20 cellular contexts compared by ENCODE assay signal in the genomic region with DNA sequence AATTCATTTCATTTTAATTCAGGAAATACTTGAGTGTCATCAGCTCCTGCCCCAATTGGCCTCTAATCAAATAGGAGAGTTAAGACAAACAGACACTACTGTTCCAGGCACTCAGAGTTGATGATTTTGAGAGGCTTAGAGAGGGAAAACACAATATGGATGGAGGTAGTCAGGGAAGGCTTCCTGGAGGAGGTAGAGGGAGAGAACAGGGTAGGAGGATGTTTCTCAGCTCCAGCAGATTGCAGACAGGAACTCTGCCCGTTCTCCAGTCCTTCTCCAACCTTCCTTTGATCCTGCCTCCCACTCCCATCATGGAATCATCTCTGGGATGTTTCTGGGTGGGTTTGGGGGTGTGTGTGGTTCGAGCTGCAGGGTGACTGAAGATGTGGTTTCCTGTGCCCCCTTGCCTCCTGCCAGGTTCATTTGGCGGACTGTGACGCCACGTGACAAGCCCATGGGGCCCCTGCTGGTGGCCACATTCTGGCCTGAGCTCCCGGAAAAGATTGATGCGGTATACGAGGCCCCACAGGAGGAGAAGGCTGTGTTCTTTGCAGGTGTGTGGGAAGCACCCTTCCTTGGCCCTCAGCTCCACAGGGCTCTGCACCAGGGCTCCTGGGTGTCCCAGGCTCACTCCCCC. TPM values are rescaled to one million over a fixed set of nuclear protein-coding genes. Genes with fewer than 3 reads are reported as not detected.
DNase-seq lines count a peak whose midpoint lies in the region; ATAC-seq and TF ChIP-seq lines count a peak whose summit lies in the region.
"Had no signal": no experiment of that assay in that cellular context is flagged by ENCODE, and none has a peak within 500 bp of the region (broad histone marks: within the 10 kb centered on the region; RNA-seq: fewer than 3 reads in every experiment).

No MANE protein-coding gene starts in this region.

- H3K27me3 ChIP-seq in endodermal cell (ENCODE audit: control insufficient read depth, insufficient read depth, low read length, poor library complexity, severe bottlenecking) (no peaks in the 10 kb centered on the region), trophoblast cell (ENCODE audit: insufficient read depth, low read length) (no peaks in the 10 kb centered on the region), heart left ventricle (no peaks in the 10 kb centered on the region)
- H3K27me3 ChIP-seq: cardiac muscle cell, heart right ventricle had no signal

- no peak overlapping the region for H3K14ac ChIP-seq in trophoblast cell (ENCODE audit: low read length)

- H3K23ac ChIP-seq in trophoblast cell (ENCODE audit: low read length), result no peak overlapping the region

- H3K9me3 Mint-ChIP-seq in HFFc6 (no peaks in the 10 kb centered on the region), endodermal cell (no peaks in the 10 kb centered on the region)
- no peaks in the 10 kb centered on the region for H3K9me3 Mint-ChIP-seq in activated T-helper 17 cell treated with anti-CD3 and anti-CD28 coated beads, Interleukin-2, amount 50 U/mL, for 72 hours
- H3K9me3 Mint-ChIP-seq: activated B cell treated with CpG ODN at 0.5 μM for 24 hours; activated CD4-positive, alpha-beta memory T cell treated with anti-CD3 and anti-CD28 coated beads, Interleukin-2, amount 10 ng/mL, durations not matched to agents 7 days and 5 days; natural killer cell treated with Interleukin-12 subunit alpha and Interleukin-12 subunit beta and Interleukin-15 and Interleukin-18, amount 100 ng/mL, for 72 hours had no signal

- H2BK5ac ChIP-seq in trophoblast cell (ENCODE audit: low read depth, low read length, poor library complexity), result no peak overlapping the region

- no peak overlapping the region for H3K4me3 ChIP-seq in endodermal cell (ENCODE audit: low read length)
- no peak overlapping the region for H3K4me3 ChIP-seq in trophoblast cell (ENCODE audit: low read depth, low read length)
- no peak overlapping the region for H3K4me3 ChIP-seq in heart left ventricle
- H3K4me3 ChIP-seq: cardiac muscle cell, heart right ventricle had no signal

- H3K4me1 ChIP-seq in endodermal cell (ENCODE audit: control insufficient read depth, insufficient read depth, low read length) (no peaks in the 10 kb centered on the region), trophoblast cell (ENCODE audit: control insufficient read depth in 1 of 2, insufficient read depth in 2 of 2, low read length in 2 of 2) (peaks cover 23 to 35% of the 10 kb centered on the region in 2 experiments), heart left ventricle (peaks cover 0 to 45% (median 26%) of the 10 kb centered on the region in 12 donors)

- H3K79me1 ChIP-seq in trophoblast cell (ENCODE audit: low read length), result peaks cover 32% of the 10 kb centered on the region

- H3K27ac Mint-ChIP-seq in HFFc6 (peak overlapping the region; percentile 89), endodermal cell (no peak overlapping the region)
- H3K27ac Mint-ChIP-seq in activated T-helper 17 cell treated with anti-CD3 and anti-CD28 coated beads, Interleukin-2, amount 50 U/mL, for 72 hours, result no peak overlapping the region
- H3K27ac Mint-ChIP-seq: activated B cell treated with CpG ODN at 0.5 μM for 24 hours; activated CD4-positive, alpha-beta memory T cell treated with anti-CD3 and anti-CD28 coated beads, Interleukin-2, amount 10 ng/mL, durations not matched to agents 7 days and 5 days; natural killer cell treated with Interleukin-12 subunit alpha and Interleukin-12 subunit beta and Interleukin-15 and Interleukin-18, amount 100 ng/mL, for 72 hours had no signal

- H4K8ac ChIP-seq in trophoblast cell (ENCODE audit: low read depth, low read length), result no peak overlapping the region

- H2AFZ ChIP-seq in trophoblast cell (ENCODE audit: insufficient read depth, low read length, poor library complexity), result no peak overlapping the region

- no peak for TF ChIP-seq POLR2A in heart left ventricle (IDR thresholded peaks at IDR 0.05)

- H3K36me3 Mint-ChIP-seq in HFFc6 (ENCODE audit: low read depth), result peaks cover 48% of the 10 kb centered on the region
- peaks cover 15% of the 10 kb centered on the region for H3K36me3 Mint-ChIP-seq in endodermal cell (ENCODE audit: low read depth)
- no peaks in the 10 kb centered on the region for H3K36me3 Mint-ChIP-seq in activated T-helper 17 cell treated with anti-CD3 and anti-CD28 coated beads, Interleukin-2, amount 50 U/mL, for 72 hours (ENCODE audit: low read depth)
- H3K36me3 Mint-ChIP-seq: natural killer cell treated with Interleukin-12 subunit alpha and Interleukin-12 subunit beta and Interleukin-15 and Interleukin-18, amount 100 ng/mL, for 72 hours had no signal

- TF ChIP-seq CTCF in HFFc6 (IDR thresholded peaks at IDR 0.05) (no peak), endodermal cell (conservative IDR thresholded peaks at IDR 0.05) (no peak), heart left ventricle (IDR thresholded peaks at IDR 0.05) (no peak)

- no peak overlapping the region for H3K4ac ChIP-seq in trophoblast cell (ENCODE audit: low read depth, low read length)

- H3K27me3 Mint-ChIP-seq in HFFc6 (ENCODE audit: insufficient read depth), result peaks cover 3% of the 10 kb centered on the region
- H3K27me3 Mint-ChIP-seq in endodermal cell (ENCODE audit: insufficient read depth), result no peaks in the 10 kb centered on the region
- H3K27me3 Mint-ChIP-seq in activated T-helper 17 cell treated with anti-CD3 and anti-CD28 coated beads, Interleukin-2, amount 50 U/mL, for 72 hours, result peaks cover 7% of the 10 kb centered on the region
- H3K27me3 Mint-ChIP-seq: activated CD4-positive, alpha-beta memory T cell treated with anti-CD3 and anti-CD28 coated beads, Interleukin-2, amount 10 ng/mL, durations not matched to agents 7 days and 5 days had no signal

- H4K12ac ChIP-seq in trophoblast cell (ENCODE audit: low read depth, low read length), result no peak overlapping the region

- H3K9ac ChIP-seq in endodermal cell (ENCODE audit: extremely low read depth, low read length, poor library complexity, severe bottlenecking) (no peak overlapping the region), trophoblast cell (ENCODE audit: low read length) (no peak overlapping the region)

- H2BK12ac ChIP-seq in trophoblast cell (ENCODE audit: low read length), result no peak overlapping the region

- H3K9me3 ChIP-seq in endodermal cell (ENCODE audit: control insufficient read depth, low read length) (no peaks in the 10 kb centered on the region), trophoblast cell (ENCODE audit: insufficient read depth, low read depth, low read length) (no peaks in the 10 kb centered on the region), heart left ventricle (no peaks in the 10 kb centered on the region)
- H3K9me3 ChIP-seq: heart right ventricle had no signal

- H3K4me3 Mint-ChIP-seq in HFFc6 (no peak overlapping the region; the same call in 1 of the 2 replicates), endodermal cell (no peak overlapping the region)
- no peak overlapping the region for H3K4me3 Mint-ChIP-seq in activated T-helper 17 cell treated with anti-CD3 and anti-CD28 coated beads, Interleukin-2, amount 50 U/mL, for 72 hours
- H3K4me3 Mint-ChIP-seq: activated B cell treated with CpG ODN at 0.5 μM for 24 hours; activated CD4-positive, alpha-beta memory T cell treated with anti-CD3 and anti-CD28 coated beads, Interleukin-2, amount 10 ng/mL, durations not matched to agents 7 days and 5 days; natural killer cell treated with Interleukin-12 subunit alpha and Interleukin-12 subunit beta and Interleukin-15 and Interleukin-18, amount 100 ng/mL, for 72 hours had no signal

- WGBS in endodermal cell (ENCODE audit: insufficient coverage in 1 of 2, insufficient read length in 1 of 2), 2 experiments, result 91% methylated on average over 8 of the region's 8 CpGs; no CpG with 5 or more reads in 1 of the 2 experiments
- no CpG with 5 or more reads among the region's 8 CpGs for WGBS in trophoblast cell (ENCODE audit: extremely low coverage, insufficient coverage, insufficient read length)
- WGBS in heart left ventricle, 4 donors, result 68 to 92% (median 72%) methylated on average over 7 to 8 of the region's 8 CpGs

- peak overlapping the region; percentile 29 for H4K91ac ChIP-seq in trophoblast cell (ENCODE audit: low read depth, low read length)

- peaks cover 87% of the 10 kb centered on the region for H3K4me1 Mint-ChIP-seq in HFFc6 (ENCODE audit: low read depth)
- peaks cover 1% of the 10 kb centered on the region for H3K4me1 Mint-ChIP-seq in endodermal cell
- peaks cover 6% of the 10 kb centered on the region for H3K4me1 Mint-ChIP-seq in activated T-helper 17 cell treated with anti-CD3 and anti-CD28 coated beads, Interleukin-2, amount 50 U/mL, for 72 hours
- H3K4me1 Mint-ChIP-seq: activated B cell treated with CpG ODN at 0.5 μM for 24 hours had no signal

- H3K4me2 ChIP-seq in trophoblast cell (ENCODE audit: low read length), result no peak overlapping the region

- DNase-seq in Daoy (ENCODE audit: low read depth) (peak; percentile 85), HFFc6 (no peak), endodermal cell (peak; percentile 19), trophoblast cell (no peak), heart left ventricle (no peak), NCI-H2196 treated with DMSO at 0.1 percent for 48 hours (lab: John Stamatoyannopoulos, UW; ENCODE audit: unreplicated experiment) (no peak)
- DNase-seq: activated B cell treated with CpG ODN at 0.5 μM for 24 hours; activated CD4-positive, alpha-beta memory T cell treated with anti-CD3 and anti-CD28 coated beads, Interleukin-2, amount 10 ng/mL, durations not matched to agents 7 days and 5 days; activated naive CD4-positive, alpha-beta T cell; activated T-cell treated with anti-CD3 and anti-CD28 coated beads for 4 hours; amniotic stem cell; cortex of kidney; heart right ventricle; NCI-H2171; NCI-H526; posterior cingulate gyrus; T1000 had no signal

- peaks cover 4% of the 10 kb centered on the region for H3K79me2 ChIP-seq in trophoblast cell (ENCODE audit: control insufficient read depth, insufficient read depth, low read length, poor library complexity)

- no peak overlapping the region for H2AK5ac ChIP-seq in trophoblast cell (ENCODE audit: low read length)

- no peaks in the 10 kb centered on the region for H3K36me3 ChIP-seq in endodermal cell (ENCODE audit: control insufficient read depth, insufficient read depth, low read length)
- peaks cover 45 to 79% of the 10 kb centered on the region in 2 experiments for H3K36me3 ChIP-seq in trophoblast cell (ENCODE audit: control insufficient read depth in 1 of 2, insufficient read depth in 2 of 2, low read length in 2 of 2)
- H3K36me3 ChIP-seq in heart left ventricle, result peaks cover 0 to 74% (median 12%) of the 10 kb centered on the region in 9 donors
- H3K36me3 ChIP-seq: cardiac muscle cell had no signal

- no peak overlapping the region for H3K18ac ChIP-seq in trophoblast cell (ENCODE audit: low read length)

- ATAC-seq in heart left ventricle, result no peak
- ATAC-seq in activated T-helper 17 cell treated with anti-CD3 and anti-CD28 coated beads, Interleukin-2, amount 50 U/mL, for 72 hours (replicated peaks), result no peak
- ATAC-seq: natural killer cell treated with Interleukin-12 subunit alpha and Interleukin-12 subunit beta and Interleukin-15 and Interleukin-18, amount 100 ng/mL, for 72 hours had no signal

- H3K27ac ChIP-seq in endodermal cell (ENCODE audit: low read depth, low read length) (no peak overlapping the region), trophoblast cell (ENCODE audit: low read depth, low read length) (peak overlapping the region; percentile 40), heart left ventricle (no peak overlapping the region)
- H3K27ac ChIP-seq: cardiac muscle cell, heart right ventricle had no signal

- no peak overlapping the region for H2BK120ac ChIP-seq in trophoblast cell (ENCODE audit: insufficient read depth, low read length, poor library complexity)

- intact Hi-C loops in heart left ventricle (cut with DNase I), result loop anchor here in 9 of 10 donors (5.0 to 10.0 kb wide), 4 partner anchors 46 to 208 kb away; no protein-coding TSS in a partner anchor

RNA-seq across cellular contexts. Expression of a gene that starts 12.2 kb away (rescaled TPM):
- 0.45 and 0.69 TPM in 2 replicates for total RNA-seq in Daoy (2014; rRNA removed; shearing (Covaris generic))
- total RNA-seq in HFFc6 (2021; fragmentation: NEBNext Ultra II Directional; extraction: Animal tissue kit (Norgen Biotek cat#: 25700)), result 10 to 100 TPM; 22.3 to 36.1 (median 27.5) TPM
- 1 to 10 TPM; 6.4 to 6.8 TPM for total RNA-seq in endodermal cell
- 12.6 TPM for polyA plus RNA-seq in endodermal cell (2013, experiment 1 of 2)
- 14.1 TPM for polyA plus RNA-seq in endodermal cell (2013, experiment 2 of 2)
- polyA plus RNA-seq in trophoblast cell (2013), result 107 and 118 TPM in 2 replicates
- total RNA-seq in heart left ventricle, result 10 to 100 TPM in 3 of 9 donors, 1 to 10 TPM in 6; 4.1 to 13.6 (median 7.6) TPM
- polyA plus RNA-seq in heart left ventricle, result 1 to 10 TPM; 3.8 to 5.2 TPM
- 1 to 10 TPM in 1 of 2 donors, under 1 TPM in 1; 0.73 to 1.5 TPM for total RNA-seq in activated T-helper 17 cell treated with anti-CD3 and anti-CD28 coated beads, Interleukin-2, amount 50 U/mL, for 72 hours

RNA-seq across cellular contexts. Expression of a gene that starts 17.6 kb away (rescaled TPM):
- 143 and 147 TPM in 2 replicates for total RNA-seq in Daoy (2014; rRNA removed; shearing (Covaris generic))
- 100 to 1,000 TPM; 446 to 563 (median 511) TPM for total RNA-seq in HFFc6 (2021; fragmentation: NEBNext Ultra II Directional; extraction: Animal tissue kit (Norgen Biotek cat#: 25700))
- total RNA-seq in endodermal cell (10 to 100 TPM; 65.0 to 80.4 TPM), heart left ventricle (100 to 1,000 TPM in 4 of 9 donors, 10 to 100 TPM in 5; 59.1 to 157 (median 77.2) TPM)
- polyA plus RNA-seq in endodermal cell (2013, experiment 1 of 2), result 167 TPM
- polyA plus RNA-seq in endodermal cell (2013, experiment 2 of 2), result 179 TPM
- polyA plus RNA-seq in trophoblast cell (2013), result 1,470 and 1,480 TPM in 2 replicates
- 10 to 100 TPM; 22.5 to 77.1 TPM for polyA plus RNA-seq in heart left ventricle
- not detected for total RNA-seq in activated T-helper 17 cell treated with anti-CD3 and anti-CD28 coated beads, Interleukin-2, amount 50 U/mL, for 72 hours
- total RNA-seq: activated B cell treated with CpG ODN at 0.5 μM for 24 hours; natural killer cell treated with Interleukin-12 subunit alpha and Interleukin-12 subunit beta and Interleukin-15 and Interleukin-18, amount 100 ng/mL, for 72 hours had no signal

Comparison
In these comparisons a context has a peak if more than half of its experiments do, and no peak if none do; other contexts are left out.
1. DNase-seq: peak in Daoy (single experiment) and endodermal cell (single experiment); none in HFFc6 (single experiment), trophoblast cell (0 of 2), heart left ventricle (0 of 5) and NCI-H2196 treated with DMSO at 0.1 percent for 48 hours (single experiment).
2. RNA of a gene that starts 17.6 kb away (total RNA-seq): 446 to 563 TPM in HFFc6, 143 to 147 TPM in Daoy, 65.0 to 80.4 TPM in endodermal cell and 59.1 to 157 TPM in heart left ventricle; not detected in activated T-helper 17 cell treated with anti-CD3 and anti-CD28 coated beads, Interleukin-2, amount 50 U/mL, for 72 hours; every median in the first group is over 10 times any median in the second.